In genomic region chr7:44044315-44045225, GRCh38 we compare ENCODE assay signal across 1 cellular context.
A peak's percentile ranks its signal among the peaks of the same experiment; 100 is the strongest.
TF ChIP-seq lines count a peak whose summit lies in the region.

TSS of gene DBNL (plus strand) at chr7:44044702. CDS start at chr7:44044738, 36 bp downstream.

TF ChIP-seq in HepG2, 621 proteins besides CTCF, POLR2A, EP300 and RAD21 (continued from another document and continues in another):
- peak; percentile 74; the same call in 1 of the 2 replicates for TF ChIP-seq ZXDC (CRISPR knock-in tag; IDR thresholded peaks at IDR 0.05)
- TF ChIP-seq HNRNPUL1 (IDR thresholded peaks at IDR 0.05; ENCODE audit: low read depth, low read length) = 0 out of 2 replicates have a peak, but pooled peaks have one; percentile 41
- TF ChIP-seq MAFF (IDR thresholded peaks at IDR 0.05; ENCODE audit: low read depth, low read length) = no peak
- TF ChIP-seq ZNF772 (CRISPR knock-in tag; IDR thresholded peaks at IDR 0.05) = peak; percentile 31; the same call in 1 of the 2 replicates
- no peak for TF ChIP-seq ZNF737 (CRISPR knock-in tag; IDR thresholded peaks at IDR 0.05; ENCODE audit: borderline replicate concordance)
- no peak for TF ChIP-seq GTF2F1 (IDR thresholded peaks at IDR 0.05; ENCODE audit: low read length)
- no peak for TF ChIP-seq ZBTB10 (CRISPR knock-in tag; IDR thresholded peaks at IDR 0.05; ENCODE audit: borderline replicate concordance)
- peak; percentile 32; the same call in 1 of the 2 replicates for TF ChIP-seq NFYB (CRISPR knock-in tag; IDR thresholded peaks at IDR 0.05)
- TF ChIP-seq ZNF362 (CRISPR knock-in tag; IDR thresholded peaks at IDR 0.05; ENCODE audit: borderline replicate concordance) = no peak
- no peak for TF ChIP-seq ZNF672 (CRISPR knock-in tag; IDR thresholded peaks at IDR 0.05)
- TF ChIP-seq ZBTB20 (CRISPR knock-in tag; IDR thresholded peaks at IDR 0.05; ENCODE audit: borderline replicate concordance, low read depth) = peak; percentile 67; the same call in 1 of the 2 replicates
- 0 out of 2 replicates have a peak, but pooled peaks have one; percentile 9 for TF ChIP-seq ZNF331 (CRISPR knock-in tag; IDR thresholded peaks at IDR 0.05)
- no peak for TF ChIP-seq ZNF660 (CRISPR knock-in tag; IDR thresholded peaks at IDR 0.05; ENCODE audit: borderline replicate concordance, low read depth)
- TF ChIP-seq YEATS2 (CRISPR knock-in tag; IDR thresholded peaks at IDR 0.05; ENCODE audit: borderline replicate concordance) = peak; percentile 89; the same call in 1 of the 2 replicates
- TF ChIP-seq REL (CRISPR knock-in tag; conservative IDR thresholded peaks at IDR 0.05) = 0 out of 2 replicates have a peak, but pooled peaks have one; percentile 23
- TF ChIP-seq YY1 (IDR thresholded peaks at IDR 0.05; ENCODE audit: insufficient read depth, insufficient replicate concordance, low read depth, low read length) = peak; percentile 84
- peak; percentile 82 for TF ChIP-seq MEIS1 (CRISPR knock-in tag; IDR thresholded peaks at IDR 0.05; ENCODE audit: borderline replicate concordance)
- peak; percentile 14 for TF ChIP-seq HDAC2 (CRISPR knock-in tag; IDR thresholded peaks at IDR 0.05)
- peak; percentile 84; the same call in 1 of the 2 replicates for TF ChIP-seq ZNF607 (CRISPR knock-in tag; IDR thresholded peaks at IDR 0.05; ENCODE audit: borderline replicate concordance)
- peak; percentile 73; the same call in 1 of the 2 replicates for TF ChIP-seq ZNF790 (CRISPR knock-in tag; IDR thresholded peaks at IDR 0.05; ENCODE audit: borderline replicate concordance)
- TF ChIP-seq MLX (CRISPR knock-in tag; IDR thresholded peaks at IDR 0.05) = no peak
- peak; percentile 70; the same call in 1 of the 2 replicates for TF ChIP-seq ZNF558 (CRISPR knock-in tag; IDR thresholded peaks at IDR 0.05; ENCODE audit: borderline replicate concordance)
- TF ChIP-seq KDM6A (CRISPR knock-in tag; IDR thresholded peaks at IDR 0.05; ENCODE audit: low read depth) = no peak
- TF ChIP-seq ZNF224 (CRISPR knock-in tag; IDR thresholded peaks at IDR 0.05) = 0 out of 2 replicates have a peak, but pooled peaks have one; percentile 50
- TF ChIP-seq EEA1 (CRISPR knock-in tag; IDR thresholded peaks at IDR 0.05; ENCODE audit: borderline replicate concordance) = peak; percentile 25; the same call in 1 of the 2 replicates
- TF ChIP-seq ZNF572 (CRISPR knock-in tag; IDR thresholded peaks at IDR 0.05) = peak; percentile 63; the same call in 1 of the 2 replicates
- peak; percentile 30 for TF ChIP-seq RBM39 (IDR thresholded peaks at IDR 0.05; ENCODE audit: low read depth, low read length, poor library complexity, severe bottlenecking)
- TF ChIP-seq HMGXB3 (CRISPR knock-in tag; IDR thresholded peaks at IDR 0.05; ENCODE audit: borderline replicate concordance) = 0 out of 2 replicates have a peak, but pooled peaks have one; percentile 18
- 0 out of 2 replicates have a peak, but pooled peaks have one; percentile 88 for TF ChIP-seq ETS1 (CRISPR knock-in tag; IDR thresholded peaks at IDR 0.05)
- peak; percentile 64; the same call in 1 of the 2 replicates for TF ChIP-seq SMAD3 (CRISPR knock-in tag; IDR thresholded peaks at IDR 0.05)
- peak; percentile 63; the same call in 1 of the 2 replicates for TF ChIP-seq POGK (CRISPR knock-in tag; conservative IDR thresholded peaks at IDR 0.05)
- TF ChIP-seq ARID4A (CRISPR knock-in tag; IDR thresholded peaks at IDR 0.05; ENCODE audit: borderline replicate concordance) = peak; percentile 98
- peak; percentile 66; the same call in 1 of the 2 replicates for TF ChIP-seq RFXAP (CRISPR knock-in tag; IDR thresholded peaks at IDR 0.05; ENCODE audit: borderline replicate concordance)
- peak; percentile 63; the same call in 1 of the 2 replicates for TF ChIP-seq TFDP2 (CRISPR knock-in tag; IDR thresholded peaks at IDR 0.05)
